17 cellular contexts compared by ENCODE assay signal in the genomic region with DNA sequence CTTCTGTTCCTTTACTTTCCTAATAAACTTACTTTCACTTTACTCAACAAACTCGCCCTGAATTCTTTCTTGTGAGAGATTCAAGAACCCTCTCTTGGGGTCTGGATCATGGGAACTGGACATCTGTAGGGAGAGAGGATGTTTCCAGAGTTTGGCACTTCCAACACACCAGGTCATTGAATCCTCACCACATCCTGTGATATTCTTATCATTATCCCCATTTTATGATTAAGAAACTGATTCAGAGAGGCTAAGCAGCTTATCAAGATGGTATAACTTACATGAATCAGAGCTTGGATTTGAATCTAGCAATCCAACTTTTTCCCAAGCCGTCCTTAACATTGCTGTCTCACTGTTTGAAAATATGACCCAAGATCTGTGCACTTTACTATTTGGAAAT.
"Had no signal": no experiment of that assay in that cellular context is flagged by ENCODE, and none has a peak within 500 bp of the region (broad histone marks: within the 10 kb centered on the region; RNA-seq: fewer than 3 reads in every experiment).

No MANE protein-coding gene starts in this region.

- H3K27me3 ChIP-seq: ascending aorta, cardiac muscle cell, esophagus squamous epithelium, heart left ventricle, thyroid gland, uterus had no signal

- H3K4me1 ChIP-seq: uterus had no signal

- ATAC-seq: heart left ventricle had no signal

- H3K27me3 Mint-ChIP-seq: activated naive CD8-positive, alpha-beta T cell treated with anti-CD3 and anti-CD28 coated beads for 36 hours had no signal

- FAIRE-seq: frontal cortex had no signal

- H3K79me2 ChIP-seq: parathyroid adenoma had no signal

- H2AFZ ChIP-seq: parathyroid adenoma had no signal

- H3K27ac Mint-ChIP-seq: activated naive CD8-positive, alpha-beta T cell treated with anti-CD3 and anti-CD28 coated beads for 36 hours had no signal

- H3K9me3 Mint-ChIP-seq: activated naive CD8-positive, alpha-beta T cell treated with anti-CD3 and anti-CD28 coated beads for 36 hours had no signal

- H3K36me3 Mint-ChIP-seq: activated naive CD8-positive, alpha-beta T cell treated with anti-CD3 and anti-CD28 coated beads for 36 hours had no signal

- H3K27ac ChIP-seq: ascending aorta, cardiac muscle cell, esophagus squamous epithelium, heart left ventricle, left ventricle myocardium inferior, parathyroid adenoma, skin epidermis, thyroid gland, uterus had no signal

- H3K36me3 ChIP-seq: ascending aorta, cardiac muscle cell, esophagus squamous epithelium, heart left ventricle, left ventricle myocardium inferior, thyroid gland, uterus had no signal

- DNase-seq: activated CD4-positive, alpha-beta T cell treated with anti-CD3 and anti-CD28 coated beads, Interleukin-2, amount 50 U/mL, for 48 hours; activated CD4-positive, CD25-positive, alpha-beta regulatory T cell treated with anti-CD3 and anti-CD28 coated beads, Interleukin-2, amount 50 U/mL, for 72 hours; activated gamma-delta T cell; activated naive CD8-positive, alpha-beta T cell treated with anti-CD3 and anti-CD28 coated beads for 36 hours; activated T-cell treated with anti-CD3 and anti-CD28 coated beads, Interleukin-2, amount 50 U/mL, for 48 hours; esophagus squamous epithelium; heart left ventricle; islet precursor cell; left ventricle myocardium inferior; stimulated activated CD4-positive, alpha-beta T cell treated with anti-CD3 and anti-CD28 coated beads, Interleukin-4, amount 100 ng/mL, for 4 hours; thyroid gland; uterus had no signal

- H3K4me3 ChIP-seq: ascending aorta, cardiac muscle cell, esophagus squamous epithelium, heart left ventricle, left ventricle myocardium inferior, skin epidermis, thyroid gland, uterus had no signal

- H3K9me3 ChIP-seq: ascending aorta, esophagus squamous epithelium, heart left ventricle, left ventricle myocardium inferior, thyroid gland, uterus had no signal

- H3K4me3 Mint-ChIP-seq: activated naive CD8-positive, alpha-beta T cell treated with anti-CD3 and anti-CD28 coated beads for 36 hours had no signal

- H3K9ac ChIP-seq: parathyroid adenoma had no signal

- H3K4me1 Mint-ChIP-seq: activated naive CD8-positive, alpha-beta T cell treated with anti-CD3 and anti-CD28 coated beads for 36 hours had no signal
